Comparison of ENCODE assay signal across 1 cellular context in the genomic region with DNA sequence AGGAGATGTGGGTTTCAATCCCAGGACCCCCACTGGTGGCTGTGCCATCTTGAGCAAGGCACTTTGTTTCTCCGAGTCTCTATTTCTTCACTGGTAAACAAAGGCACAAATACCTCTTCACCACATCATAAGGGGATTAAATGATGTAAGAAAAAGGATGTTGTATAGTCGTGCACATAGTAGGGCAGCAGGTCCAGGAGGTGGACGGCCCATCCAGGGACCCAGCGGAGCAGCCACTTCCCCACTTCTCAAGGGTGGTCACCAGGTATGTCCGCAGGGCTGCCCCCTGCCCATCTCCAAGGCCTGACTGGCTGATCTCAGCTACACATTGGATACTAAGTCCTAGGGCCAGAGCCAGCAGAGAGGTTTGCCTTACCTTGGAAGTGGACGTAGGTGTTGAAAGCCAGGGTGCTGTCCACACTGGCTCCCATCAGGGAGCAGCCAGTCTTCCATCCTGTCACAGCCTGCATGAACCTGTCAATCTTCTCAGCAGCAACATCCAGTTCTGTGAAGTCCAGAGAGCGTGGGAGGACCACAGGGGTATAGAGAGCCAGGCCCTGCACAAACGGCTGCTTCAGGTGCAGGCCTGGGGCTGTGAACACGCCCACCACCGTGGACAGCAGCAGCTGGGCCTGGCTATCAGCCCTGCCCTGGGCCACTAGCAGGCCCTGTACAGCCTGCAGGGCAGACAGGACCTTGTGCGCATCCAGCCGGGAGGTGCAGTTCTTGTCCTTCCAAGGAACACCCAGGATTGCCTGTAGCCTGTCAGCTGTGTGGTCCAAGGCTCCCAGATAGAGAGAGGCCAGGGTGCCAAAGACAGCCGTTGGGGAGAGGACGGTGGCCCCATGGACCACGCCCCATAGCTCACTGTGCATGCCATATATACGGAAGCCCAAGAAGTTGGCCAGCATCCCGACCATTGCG.
TF ChIP-seq lines count a peak whose summit lies in the region.

No MANE protein-coding gene starts in this region.

TF ChIP-seq in HepG2, 621 proteins besides CTCF, POLR2A, EP300 and RAD21 (continued from another document):
- TF ChIP-seq, protein P1, sequence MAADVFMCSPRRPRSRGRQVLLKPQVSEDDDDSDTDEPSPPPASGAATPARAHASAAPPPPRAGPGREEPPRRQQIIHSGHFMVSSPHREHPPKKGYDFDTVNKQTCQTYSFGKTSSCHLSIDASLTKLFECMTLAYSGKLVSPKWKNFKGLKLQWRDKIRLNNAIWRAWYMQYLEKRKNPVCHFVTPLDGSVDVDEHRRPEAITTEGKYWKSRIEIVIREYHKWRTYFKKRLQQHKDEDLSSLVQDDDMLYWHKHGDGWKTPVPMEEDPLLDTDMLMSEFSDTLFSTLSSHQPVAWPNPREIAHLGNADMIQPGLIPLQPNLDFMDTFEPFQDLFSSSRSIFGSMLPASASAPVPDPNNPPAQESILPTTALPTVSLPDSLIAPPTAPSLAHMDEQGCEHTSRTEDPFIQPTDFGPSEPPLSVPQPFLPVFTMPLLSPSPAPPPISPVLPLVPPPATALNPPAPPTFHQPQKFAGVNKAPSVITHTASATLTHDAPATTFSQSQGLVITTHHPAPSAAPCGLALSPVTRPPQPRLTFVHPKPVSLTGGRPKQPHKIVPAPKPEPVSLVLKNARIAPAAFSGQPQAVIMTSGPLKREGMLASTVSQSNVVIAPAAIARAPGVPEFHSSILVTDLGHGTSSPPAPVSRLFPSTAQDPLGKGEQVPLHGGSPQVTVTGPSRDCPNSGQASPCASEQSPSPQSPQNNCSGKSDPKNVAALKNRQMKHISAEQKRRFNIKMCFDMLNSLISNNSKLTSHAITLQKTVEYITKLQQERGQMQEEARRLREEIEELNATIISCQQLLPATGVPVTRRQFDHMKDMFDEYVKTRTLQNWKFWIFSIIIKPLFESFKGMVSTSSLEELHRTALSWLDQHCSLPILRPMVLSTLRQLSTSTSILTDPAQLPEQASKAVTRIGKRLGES (CRISPR knock-in tag; IDR thresholded peaks at IDR 0.05; ENCODE audit: borderline replicate concordance) = no peak
- TF ChIP-seq ZNF550 (CRISPR knock-in tag; IDR thresholded peaks at IDR 0.05; ENCODE audit: borderline replicate concordance) = no peak
- TF ChIP-seq, protein P2, sequence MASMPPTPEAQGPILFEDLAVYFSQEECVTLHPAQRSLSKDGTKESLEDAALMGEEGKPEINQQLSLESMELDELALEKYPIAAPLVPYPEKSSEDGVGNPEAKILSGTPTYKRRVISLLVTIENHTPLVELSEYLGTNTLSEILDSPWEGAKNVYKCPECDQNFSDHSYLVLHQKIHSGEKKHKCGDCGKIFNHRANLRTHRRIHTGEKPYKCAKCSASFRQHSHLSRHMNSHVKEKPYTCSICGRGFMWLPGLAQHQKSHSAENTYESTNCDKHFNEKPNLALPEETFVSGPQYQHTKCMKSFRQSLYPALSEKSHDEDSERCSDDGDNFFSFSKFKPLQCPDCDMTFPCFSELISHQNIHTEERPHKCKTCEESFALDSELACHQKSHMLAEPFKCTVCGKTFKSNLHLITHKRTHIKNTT (CRISPR knock-in tag; IDR thresholded peaks at IDR 0.05) = no peak
- TF ChIP-seq, protein P3, sequence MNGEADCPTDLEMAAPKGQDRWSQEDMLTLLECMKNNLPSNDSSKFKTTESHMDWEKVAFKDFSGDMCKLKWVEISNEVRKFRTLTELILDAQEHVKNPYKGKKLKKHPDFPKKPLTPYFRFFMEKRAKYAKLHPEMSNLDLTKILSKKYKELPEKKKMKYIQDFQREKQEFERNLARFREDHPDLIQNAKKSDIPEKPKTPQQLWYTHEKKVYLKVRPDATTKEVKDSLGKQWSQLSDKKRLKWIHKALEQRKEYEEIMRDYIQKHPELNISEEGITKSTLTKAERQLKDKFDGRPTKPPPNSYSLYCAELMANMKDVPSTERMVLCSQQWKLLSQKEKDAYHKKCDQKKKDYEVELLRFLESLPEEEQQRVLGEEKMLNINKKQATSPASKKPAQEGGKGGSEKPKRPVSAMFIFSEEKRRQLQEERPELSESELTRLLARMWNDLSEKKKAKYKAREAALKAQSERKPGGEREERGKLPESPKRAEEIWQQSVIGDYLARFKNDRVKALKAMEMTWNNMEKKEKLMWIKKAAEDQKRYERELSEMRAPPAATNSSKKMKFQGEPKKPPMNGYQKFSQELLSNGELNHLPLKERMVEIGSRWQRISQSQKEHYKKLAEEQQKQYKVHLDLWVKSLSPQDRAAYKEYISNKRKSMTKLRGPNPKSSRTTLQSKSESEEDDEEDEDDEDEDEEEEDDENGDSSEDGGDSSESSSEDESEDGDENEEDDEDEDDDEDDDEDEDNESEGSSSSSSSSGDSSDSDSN (CRISPR knock-in tag; IDR thresholded peaks at IDR 0.05) = peak; percentile 61; the same call in 1 of the 2 replicates
- TF ChIP-seq KDM5B (CRISPR knock-in tag; IDR thresholded peaks at IDR 0.05; ENCODE audit: borderline replicate concordance) = no peak
- TF ChIP-seq ZNF629 (CRISPR knock-in tag; conservative IDR thresholded peaks at IDR 0.05) = no peak
TF ChIP-seq in HepG2: peak in this region for 72.
